In the genomic region with DNA sequence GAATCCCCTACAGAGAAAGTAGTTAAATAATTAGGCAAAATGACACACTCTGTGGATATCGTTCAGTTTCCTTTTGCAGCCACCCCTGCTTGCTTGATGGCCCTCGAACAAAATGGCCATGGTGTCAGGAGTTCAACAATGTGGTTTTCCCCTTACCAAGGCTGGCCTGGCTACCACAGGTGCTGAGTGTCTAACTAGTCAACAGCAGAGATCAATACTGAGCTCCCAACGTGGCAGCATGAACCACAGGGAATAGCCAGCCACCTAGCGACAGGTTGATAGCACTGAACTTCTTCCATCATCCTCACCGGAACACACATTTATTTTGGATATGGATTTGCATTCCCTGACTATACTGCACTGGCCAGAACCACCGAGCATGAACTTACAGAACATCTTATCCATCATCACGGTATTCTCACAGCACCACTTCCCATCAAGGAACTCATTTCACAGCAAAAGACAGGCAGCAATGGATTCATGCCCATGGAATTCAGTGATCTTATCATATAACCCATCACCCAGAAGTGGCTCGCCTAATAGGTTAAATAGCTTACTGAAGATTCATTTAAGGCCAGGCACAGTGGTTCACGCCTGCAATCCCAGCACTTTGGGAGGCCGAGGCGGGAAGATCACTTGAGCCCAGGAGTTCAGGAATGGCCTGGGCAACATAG, we compare ENCODE assay signal across 12 cellular contexts. TPM values are rescaled to one million over a fixed set of nuclear protein-coding genes. Genes with fewer than 3 reads are reported as not detected.
DNase-seq lines count a peak whose midpoint lies in the region; ATAC-seq and TF ChIP-seq lines count a peak whose summit lies in the region.
"Had no signal": no experiment of that assay in that cellular context is flagged by ENCODE, and none has a peak within 500 bp of the region (broad histone marks: within the 10 kb centered on the region; RNA-seq: fewer than 3 reads in every experiment).

No MANE protein-coding gene starts in this region.

- H3K27ac Mint-ChIP-seq in HFFc6, result peak overlapping the region; percentile 10; the same call in 1 of the 2 replicates
- H3K27ac Mint-ChIP-seq: activated T-helper 2 cell treated with anti-CD3 and anti-CD28 coated beads, Interferon-gamma antibody, Interleukin-2, Interleukin-4, amounts not matched to agents 10 μg/mL and 5 μg/mL and 100 μg/mL, durations not matched to agents 14 hours and 24 hours and 36 hours had no signal

- H3K4me3 ChIP-seq in astrocyte of the spinal cord (ENCODE audit: low read depth, low read length) (no peak overlapping the region), right lobe of liver (no peak overlapping the region), left ventricle myocardium inferior (no peak overlapping the region), smooth muscle cell (no peak overlapping the region)
- H3K4me3 ChIP-seq: Peyer's patch had no signal

- H3K27ac ChIP-seq in right lobe of liver (no peak overlapping the region), left ventricle myocardium inferior (replicated peaks) (no peak overlapping the region), smooth muscle cell (ENCODE audit: low read depth) (no peak overlapping the region)
- H3K27ac ChIP-seq: Peyer's patch had no signal

- H2AFZ ChIP-seq in smooth muscle cell (ENCODE audit: low read depth), result no peak overlapping the region

- in situ Hi-C loops in astrocyte of the spinal cord (cut with HindIII; ENCODE audit: low sequenced_read_pairs), result no loop called here

- peaks cover 1% of the 10 kb centered on the region; the same call in 1 of the 2 replicates for H3K27me3 Mint-ChIP-seq in HFFc6 (ENCODE audit: insufficient read depth)

- no peaks in the 10 kb centered on the region for H3K36me3 ChIP-seq in right lobe of liver
- H3K36me3 ChIP-seq in left ventricle myocardium inferior, result no peaks in the 10 kb centered on the region
- H3K36me3 ChIP-seq in smooth muscle cell (ENCODE audit: low read depth), result no peaks in the 10 kb centered on the region
- H3K36me3 ChIP-seq: Peyer's patch had no signal

- H3K4me1 Mint-ChIP-seq in HFFc6 (ENCODE audit: low read depth), result peaks cover 58% of the 10 kb centered on the region

- intact Hi-C loops in right lobe of liver (cut with DNase I) (no loop called here), left ventricle myocardium inferior (cut with micrococcal nuclease) (no loop called here)

- H3K9me3 Mint-ChIP-seq in HFFc6, result no peaks in the 10 kb centered on the region
- H3K9me3 Mint-ChIP-seq: activated T-helper 2 cell treated with anti-CD3 and anti-CD28 coated beads, Interferon-gamma antibody, Interleukin-2, Interleukin-4, amounts not matched to agents 10 μg/mL and 5 μg/mL and 100 μg/mL, durations not matched to agents 14 hours and 24 hours and 36 hours had no signal

- H3K4me1 ChIP-seq in right lobe of liver (peaks cover 0 to under 1% (median 0%) of the 10 kb centered on the region in 4 donors), left ventricle myocardium inferior (peaks cover 21% of the 10 kb centered on the region), smooth muscle cell (ENCODE audit: low read depth) (no peaks in the 10 kb centered on the region)
- H3K4me1 ChIP-seq: Peyer's patch had no signal

- H3F3A ChIP-seq in smooth muscle cell (ENCODE audit: low read depth), result no peaks in the 10 kb centered on the region

- no peaks in the 10 kb centered on the region for H3K79me2 ChIP-seq in smooth muscle cell (ENCODE audit: low read depth)

- H3K27me3 ChIP-seq in right lobe of liver (no peaks in the 10 kb centered on the region), left ventricle myocardium inferior (ENCODE audit: low read depth) (no peaks in the 10 kb centered on the region), smooth muscle cell (ENCODE audit: low read depth) (peaks cover 5% of the 10 kb centered on the region)
- H3K27me3 ChIP-seq: Peyer's patch had no signal

- no peaks in the 10 kb centered on the region for H4K20me1 ChIP-seq in smooth muscle cell (ENCODE audit: low read depth)

- no peak overlapping the region for H3K4me2 ChIP-seq in smooth muscle cell

- H3K4me3 Mint-ChIP-seq in HFFc6, result no peak overlapping the region

- no peak overlapping the region for H3K9ac ChIP-seq in smooth muscle cell (ENCODE audit: low read depth)

- TF ChIP-seq CTCF in HFFc6 (IDR thresholded peaks at IDR 0.05), result no peak
- peak; percentile 3 for TF ChIP-seq CTCF in astrocyte of the spinal cord (IDR thresholded peaks at IDR 0.05; ENCODE audit: low read depth, low read length)
- peak; percentile 43 to 61 (median 56) for TF ChIP-seq CTCF in right lobe of liver (IDR thresholded peaks at IDR 0.05)
- no peak for TF ChIP-seq CTCF in left ventricle myocardium inferior (IDR thresholded peaks at IDR 0.05; ENCODE audit: borderline replicate concordance)
- TF ChIP-seq CTCF in smooth muscle cell (IDR thresholded peaks at IDR 0.05; ENCODE audit: borderline replicate concordance, insufficient read depth, poor library complexity, severe bottlenecking), result no peak

- H3K36me3 Mint-ChIP-seq in HFFc6 (ENCODE audit: low read depth), result no peaks in the 10 kb centered on the region

- ATAC-seq in right lobe of liver (peak; percentile 98 to 99 (median 98)), HG03139 (IDR thresholded peaks at IDR 0.05; ENCODE audit: unreplicated experiment) (no peak), GM21390 (IDR thresholded peaks at IDR 0.05; ENCODE audit: unreplicated experiment) (no peak)

- DNase-seq in EH (ENCODE audit: low read depth), result peak; percentile 96
- peak; percentile 82 for DNase-seq in HFFc6
- no peak for DNase-seq in astrocyte of the spinal cord (ENCODE audit: low read depth, low spot score)
- DNase-seq in right lobe of liver, result peak; percentile 43 to 62 (median 57)
- no peak for DNase-seq in left ventricle myocardium inferior
- no peak for DNase-seq in smooth muscle cell (lab: John Stamatoyannopoulos, UW; ENCODE audit: unreplicated experiment)
- DNase-seq: Peyer's patch; stimulated activated CD4-positive, alpha-beta T cell treated with anti-CD3 and anti-CD28 coated beads, Interleukin-12 subunit alpha, Interleukin-12 subunit beta, amount 100 ng/mL, for 4 hours had no signal

- WGBS in right lobe of liver (ENCODE audit: insufficient coverage, low coverage, low lambda C conversion rate, missing lambda C conversion rate), result 49% methylated on average over 11 of the region's 11 CpGs
- 42% methylated on average over 11 of the region's 11 CpGs for WGBS in smooth muscle cell (ENCODE audit: low lambda C conversion rate)

- H3K9me3 ChIP-seq in right lobe of liver (no peaks in the 10 kb centered on the region), left ventricle myocardium inferior (replicated peaks) (no peaks in the 10 kb centered on the region), smooth muscle cell (replicated peaks; ENCODE audit: low read depth) (no peaks in the 10 kb centered on the region)
- H3K9me3 ChIP-seq: Peyer's patch had no signal

- no peak for TF ChIP-seq POLR2A in right lobe of liver (IDR thresholded peaks at IDR 0.05)

RNA-seq across cellular contexts. Expression of a gene that starts 6.3 kb away (rescaled TPM):
- total RNA-seq in HFFc6 (2021; fragmentation: NEBNext Ultra II Directional; extraction: Animal tissue kit (Norgen Biotek cat#: 25700)), result under 1 TPM; 0.10 to 0.88 (median 0.33) TPM
- total RNA-seq in right lobe of liver (not detected), left ventricle myocardium inferior (0.36 TPM), smooth muscle cell (not detected in 2 replicates)
- not detected in 2 replicates for polyA plus RNA-seq in smooth muscle cell
- total RNA-seq: activated T-helper 2 cell treated with anti-CD3 and anti-CD28 coated beads, Interferon-gamma antibody, Interleukin-2, Interleukin-4, amounts not matched to agents 10 μg/mL and 5 μg/mL and 100 μg/mL, durations not matched to agents 14 hours and 24 hours and 36 hours; H4 had no signal

Comparison
In these comparisons a context has a peak if more than half of its experiments do, and no peak if none do; other contexts are left out.
1. DNase-seq: peak in EH (single experiment), HFFc6 (single experiment) and right lobe of liver (3 of 3); none in astrocyte of the spinal cord (single experiment), left ventricle myocardium inferior (single experiment) and smooth muscle cell (single experiment).
2. CTCF ChIP-seq: peak in astrocyte of the spinal cord (single experiment) and right lobe of liver (4 of 4); none in HFFc6 (single experiment), left ventricle myocardium inferior (single experiment) and smooth muscle cell (single experiment).
3. ATAC-seq: peak in right lobe of liver (4 of 4); none in HG03139 (single experiment) and GM21390 (single experiment).